In the genomic region with DNA sequence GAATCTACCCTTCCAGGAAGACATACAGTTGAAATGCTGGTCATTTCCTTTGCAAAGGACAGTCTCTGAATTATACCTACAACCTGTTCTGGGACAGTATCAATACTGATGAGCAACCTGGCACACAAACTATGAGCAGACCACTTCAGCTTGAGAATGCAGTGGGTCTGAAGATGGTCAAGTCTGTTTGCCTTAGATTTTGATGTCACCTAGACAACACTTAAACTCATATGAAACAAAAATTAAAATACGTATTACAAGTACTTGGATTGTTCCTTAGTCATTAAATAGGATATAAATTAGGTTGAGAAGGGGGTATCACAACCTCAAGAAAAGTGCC, we compare ENCODE assay signal across 9 cellular contexts. TPM values are rescaled to one million over a fixed set of nuclear protein-coding genes. Genes with fewer than 3 reads are reported as not detected.
DNase-seq lines count a peak whose midpoint lies in the region; ATAC-seq, FAIRE-seq and TF ChIP-seq lines count a peak whose summit lies in the region.
"Had no signal": no experiment of that assay in that cellular context is flagged by ENCODE, and none has a peak within 500 bp of the region (broad histone marks: within the 10 kb centered on the region; RNA-seq: fewer than 3 reads in every experiment).

No MANE protein-coding gene starts in this region.

- no peak overlapping the region for H3K27ac ChIP-seq in pancreas

- H3K4me3 ChIP-seq in NB4 (ENCODE audit: low read depth, low read length) (peak overlapping the region; percentile 100), pancreas (peak overlapping the region in 1 of 4 donors; percentile 93)

- no peaks in the 10 kb centered on the region for H3K9me3 ChIP-seq in pancreas

- H3K36me3 ChIP-seq in pancreas: peaks cover 0 to 40% (median 10%) of the 10 kb centered on the region in 3 donors

- H3K4me1 Mint-ChIP-seq in effector memory CD8-positive, alpha-beta T cell (ENCODE audit: low read depth in 2 of 2): peaks cover 45 to 46% of the 10 kb centered on the region in 2 donors
- peaks cover 32% of the 10 kb centered on the region for H3K4me1 Mint-ChIP-seq in progenitor cell of endocrine pancreas (ENCODE audit: low read depth)

- H3K36me3 Mint-ChIP-seq in effector memory CD8-positive, alpha-beta T cell (ENCODE audit: insufficient read depth): peaks cover 97% of the 10 kb centered on the region
- peaks cover 27% of the 10 kb centered on the region for H3K36me3 Mint-ChIP-seq in progenitor cell of endocrine pancreas (ENCODE audit: insufficient read depth)

- H3K27ac Mint-ChIP-seq in effector memory CD8-positive, alpha-beta T cell: peak overlapping the region; percentile 98 to 99
- peak overlapping the region; percentile 47 for H3K27ac Mint-ChIP-seq in progenitor cell of endocrine pancreas

- H3K4me3 Mint-ChIP-seq in effector memory CD8-positive, alpha-beta T cell: peak overlapping the region; percentile 96 to 97
- H3K4me3 Mint-ChIP-seq in progenitor cell of endocrine pancreas (ENCODE audit: low read depth): peak overlapping the region; percentile 99

- intact Hi-C loops in pancreas (cut with DNase I): no loop called here

- ATAC-seq in effector memory CD8-positive, alpha-beta T cell (replicated peaks): no peak
- no peak for ATAC-seq in GM21526 (IDR thresholded peaks at IDR 0.05; ENCODE audit: low FRiP score, unreplicated experiment)
- no peak for ATAC-seq in pancreas

- H3K9me3 Mint-ChIP-seq in effector memory CD8-positive, alpha-beta T cell: no peaks in the 10 kb centered on the region
- H3K9me3 Mint-ChIP-seq in progenitor cell of endocrine pancreas (ENCODE audit: low read depth): no peaks in the 10 kb centered on the region

- TF ChIP-seq CTCF in NB4 (IDR thresholded peaks at IDR 0.05; ENCODE audit: low read depth, low read length) (no peak), progenitor cell of endocrine pancreas (IDR thresholded peaks at IDR 0.05; ENCODE audit: unreplicated experiment) (no peak), pancreas (IDR thresholded peaks at IDR 0.05) (no peak)

- no peaks in the 10 kb centered on the region for H3K27me3 ChIP-seq in pancreas

- WGBS in pancreas, 2 donors: 65 to 82% methylated on average over 1 of the region's 1 CpG

- peak; percentile 71; the same call in 1 of the 2 replicates for TF ChIP-seq POLR2A in GM12891 (IDR thresholded peaks at IDR 0.05; ENCODE audit: low read depth, low read length)
- no peak for TF ChIP-seq POLR2A in NB4 (IDR thresholded peaks at IDR 0.05; ENCODE audit: extremely low read depth, insufficient read length)

- no peak for FAIRE-seq in GM12891 (lab: Jason Lieb, UNC)
- no peak for FAIRE-seq in pancreas (lab: Jason Lieb, UNC)

- no peak for DNase-seq in GM12891 (ENCODE audit: insufficient read length, low spot score)
- peak; percentile 11 for DNase-seq in NB4 (ENCODE audit: low read depth)
- DNase-seq in effector memory CD8-positive, alpha-beta T cell: no peak
- DNase-seq in progenitor cell of endocrine pancreas (ENCODE audit: low spot score, unreplicated experiment): no peak
- no peak for DNase-seq in iPS-NIHi7 (ENCODE audit: extremely low spot score)
- DNase-seq in pancreas: no peak
- DNase-seq: activated CD8-positive, alpha-beta memory T cell treated with anti-CD3 and anti-CD28 coated beads, Interleukin-2, amount 50 U/mL, for 48 hours; midbrain had no signal

- no peaks in the 10 kb centered on the region for H3K27me3 Mint-ChIP-seq in effector memory CD8-positive, alpha-beta T cell
- H3K27me3 Mint-ChIP-seq in progenitor cell of endocrine pancreas: no peaks in the 10 kb centered on the region

- peaks cover 16 to 31% (median 29%) of the 10 kb centered on the region in 3 donors for H3K4me1 ChIP-seq in pancreas

TF ChIP-seq in GM12891, 5 proteins besides CTCF, POLR2A, EP300 and RAD21:
- TF ChIP-seq TAF1 (IDR thresholded peaks at IDR 0.05; ENCODE audit: low read depth, low read length) (no peak), POLR2AphosphoS5 (IDR thresholded peaks at IDR 0.05; ENCODE audit: low read depth, low read length) (no peak), POU2F2 (IDR thresholded peaks at IDR 0.05; ENCODE audit: low read depth, low read length) (no peak), SPI1 (IDR thresholded peaks at IDR 0.05; ENCODE audit: low read depth, low read length) (no peak), PAX5 (IDR thresholded peaks at IDR 0.05; ENCODE audit: insufficient read depth, low read length, severe bottlenecking) (no peak)

RNA-seq across cellular contexts. Expression of a gene that starts 3.5 kb away (rescaled TPM):
- polyA plus RNA-seq in GM12891 (2012; ENCODE audit: low read depth, missing spikeins): 245 TPM
- 265 and 276 TPM in 2 replicates for total RNA-seq in progenitor cell of endocrine pancreas
- total RNA-seq in pancreas: 10 to 100 TPM; 41.6 to 87.0 (median 62.1) TPM
- 100 to 1,000 TPM in 1 of 2 donors, 10 to 100 TPM in 1; 74.5 to 144 TPM for polyA plus RNA-seq in pancreas

RNA-seq across cellular contexts. Expression of a gene that starts 4.3 kb away (rescaled TPM):
- 10.2 TPM for polyA plus RNA-seq in GM12891 (2012; ENCODE audit: low read depth, missing spikeins)
- total RNA-seq in progenitor cell of endocrine pancreas (35.6 and 38.7 TPM in 2 replicates), pancreas (10 to 100 TPM in 3 of 6 donors, 1 to 10 TPM in 3; 8.3 to 14.6 (median 10.1) TPM)
- polyA plus RNA-seq in pancreas: 10 to 100 TPM in 1 of 2 donors, 1 to 10 TPM in 1; 5.9 to 13.4 TPM

RNA-seq across cellular contexts. Expression of a gene that starts 6.9 kb away (rescaled TPM):
- polyA plus RNA-seq in GM12891 (2012; ENCODE audit: low read depth, missing spikeins): 38.7 TPM
- total RNA-seq in progenitor cell of endocrine pancreas (28.2 TPM in 2 replicates), pancreas (10 to 100 TPM; 14.4 to 23.4 (median 19.9) TPM)
- polyA plus RNA-seq in pancreas: 10 to 100 TPM; 23.2 to 34.1 TPM

RNA-seq across cellular contexts. Expression of a gene that starts 7.2 kb away (rescaled TPM):
- polyA plus RNA-seq in GM12891 (2012; ENCODE audit: low read depth, missing spikeins): 23.2 TPM
- total RNA-seq in progenitor cell of endocrine pancreas (24.1 and 25.6 TPM in 2 replicates), pancreas (10 to 100 TPM; 12.4 to 18.2 (median 15.1) TPM)
- 10 to 100 TPM; 30.3 to 54.0 TPM for polyA plus RNA-seq in pancreas

RNA-seq across cellular contexts. Expression of a gene that starts 22.8 kb away (rescaled TPM):
- polyA plus RNA-seq in GM12891 (2012; ENCODE audit: low read depth, missing spikeins): 0.42 TPM
- total RNA-seq in progenitor cell of endocrine pancreas (93.3 and 94.9 TPM in 2 replicates), pancreas (100 to 1,000 TPM in 1 of 6 donors, 10 to 100 TPM in 5; 32.0 to 102 (median 43.7) TPM)
- polyA plus RNA-seq in pancreas: 100 to 1,000 TPM in 1 of 2 donors, 10 to 100 TPM in 1; 38.9 to 137 TPM
